In the genomic region with DNA sequence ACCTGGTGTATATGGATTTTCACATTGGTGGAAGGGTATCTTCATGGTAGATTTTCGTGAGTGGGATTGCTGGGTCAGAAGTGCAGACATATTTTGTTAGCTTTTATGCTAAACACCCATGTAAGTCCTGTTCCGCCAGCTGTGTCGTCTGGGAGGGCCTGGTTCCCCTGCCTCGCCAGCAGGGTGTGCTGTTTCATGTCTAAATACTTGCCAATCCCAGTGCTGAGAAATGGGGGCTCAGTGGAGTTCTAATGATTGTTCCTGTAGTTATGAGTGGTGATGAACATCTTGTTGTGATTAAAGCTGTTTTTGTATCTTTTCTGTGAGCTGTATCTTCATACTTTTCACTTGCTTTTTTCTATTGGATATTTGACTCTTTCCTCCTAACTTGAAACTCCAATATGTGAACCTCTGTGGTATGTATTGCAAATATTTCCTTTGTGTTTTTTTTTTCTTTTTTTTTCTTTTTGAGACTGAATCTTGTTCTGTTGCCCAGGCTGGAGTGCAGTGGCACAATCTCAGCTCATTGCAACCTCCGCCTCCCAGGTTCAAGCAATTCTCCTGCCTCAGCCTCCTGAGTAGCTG, we compare ENCODE assay signal across 8 cellular contexts. TPM values are rescaled to one million over a fixed set of nuclear protein-coding genes. Genes with fewer than 3 reads are reported as not detected.
A peak's percentile ranks its signal among the peaks of the same experiment; 100 is the strongest.
DNase-seq lines count a peak whose midpoint lies in the region; ATAC-seq, FAIRE-seq and TF ChIP-seq lines count a peak whose summit lies in the region.

No MANE protein-coding gene starts in this region.

- no peaks in the 10 kb centered on the region for H3K9me3 Mint-ChIP-seq in natural killer cell
- no peaks in the 10 kb centered on the region for H3K9me3 Mint-ChIP-seq in natural killer cell treated with Interleukin-12 subunit alpha and Interleukin-12 subunit beta and Interleukin-15 and Interleukin-18, amount 100 ng/mL, for 72 hours

- H3K27me3 Mint-ChIP-seq in natural killer cell (ENCODE audit: low read depth in 2 of 2), result no peaks in the 10 kb centered on the region
- H3K27me3 Mint-ChIP-seq in natural killer cell treated with Interleukin-12 subunit alpha and Interleukin-12 subunit beta and Interleukin-15 and Interleukin-18, amount 100 ng/mL, for 72 hours, result no peaks in the 10 kb centered on the region

- H3K4me3 Mint-ChIP-seq in natural killer cell, result no peak overlapping the region
- H3K4me3 Mint-ChIP-seq in natural killer cell treated with Interleukin-12 subunit alpha and Interleukin-12 subunit beta and Interleukin-15 and Interleukin-18, amount 100 ng/mL, for 72 hours, result no peak overlapping the region

- H4K20me1 ChIP-seq in PC-3 (ENCODE audit: low read length), result peaks cover 7% of the 10 kb centered on the region

- H3K9me2 ChIP-seq in PC-3 (replicated peaks; ENCODE audit: low read length), result no peaks in the 10 kb centered on the region

- ATAC-seq in natural killer cell, result peak; percentile 42 to 66 (median 54)
- no peak for ATAC-seq in natural killer cell treated with Interleukin-12 subunit alpha and Interleukin-12 subunit beta and Interleukin-15 and Interleukin-18, amount 100 ng/mL, for 72 hours
- ATAC-seq in PC-3, result peak; percentile 77
- no peak for ATAC-seq in HG02759 (IDR thresholded peaks at IDR 0.05; ENCODE audit: unreplicated experiment)

- H3K27ac Mint-ChIP-seq in natural killer cell, result no peak overlapping the region
- H3K27ac Mint-ChIP-seq in natural killer cell treated with Interleukin-12 subunit alpha and Interleukin-12 subunit beta and Interleukin-15 and Interleukin-18, amount 100 ng/mL, for 72 hours, result no peak overlapping the region

- DNase-seq in natural killer cell (no peak), PC-3 (peak; percentile 76), amniotic epithelial cell (ENCODE audit: low read depth) (peak; percentile 63), kidney (no peak), NOMO-1 treated with dmso at 0.1 percent for 144 hours (lab: John Stamatoyannopoulos, UW; ENCODE audit: unreplicated experiment) (no peak)
- DNase-seq in natural killer cell treated with Interleukin-12 subunit alpha and Interleukin-12 subunit beta and Interleukin-15 and Interleukin-18, amount 100 ng/mL, for 72 hours (ENCODE audit: low spot score), result no peak
- peak; percentile 64 for DNase-seq in stimulated activated CD8-positive, alpha-beta memory T cell treated with anti-CD3 and anti-CD28 coated beads, Interleukin-4, amount 100 ng/mL, for 48 hours

- H3K4me3 ChIP-seq in PC-3 (ENCODE audit: low read length) (peak overlapping the region; percentile 17; the same call in 1 of the 2 replicates), kidney (ENCODE audit: low read length in 2 of 2) (no peak overlapping the region)

- no peak for FAIRE-seq in kidney (lab: Jason Lieb, UNC)

- peak overlapping the region; percentile 99 for H3K4me2 ChIP-seq in PC-3 (ENCODE audit: low read length)

- no peaks in the 10 kb centered on the region for H3K36me3 Mint-ChIP-seq in natural killer cell
- H3K36me3 Mint-ChIP-seq in natural killer cell treated with Interleukin-12 subunit alpha and Interleukin-12 subunit beta and Interleukin-15 and Interleukin-18, amount 100 ng/mL, for 72 hours, result no peaks in the 10 kb centered on the region

- CTCF ChIA-PET in PC-3 (lab: Charles Lee), result interaction anchor here (0.8 to 2.1 kb wide), 6 partner anchors 15 to 89 kb away, joined by 3 to 21 read pairs (median 8); no protein-coding TSS in a partner anchor

- H3K9me3 ChIP-seq in PC-3 (ENCODE audit: low read length), result no peaks in the 10 kb centered on the region
- no peaks in the 10 kb centered on the region for H3K9me3 ChIP-seq in kidney (ENCODE audit: control insufficient read depth in 1 of 2, low read length in 2 of 2)

- no peaks in the 10 kb centered on the region for H3K27me3 ChIP-seq in PC-3 (ENCODE audit: low read length)

- POLR2A ChIA-PET in PC-3 (lab: Charles Lee; ENCODE audit: unreplicated experiment), result no interaction called here

- TF ChIP-seq CTCF in natural killer cell (IDR thresholded peaks at IDR 0.05) (peak; percentile 57), PC-3 (conservative IDR thresholded peaks at IDR 0.05; ENCODE audit: low read depth, low read length) (peak; percentile 97), kidney (IDR thresholded peaks at IDR 0.05; ENCODE audit: borderline replicate concordance, extremely low read depth, insufficient read depth) (peak; percentile 41)

- H3K9ac ChIP-seq in PC-3 (ENCODE audit: low read length) (peak overlapping the region; percentile 27), kidney (ENCODE audit: low read length in 2 of 2) (no peak overlapping the region)

- 0 out of 2 replicates have a peak overlapping the region, but pooled peaks have one; percentile 13 for H2AFZ ChIP-seq in PC-3 (ENCODE audit: low read length)

- H3K4me1 ChIP-seq in PC-3 (ENCODE audit: insufficient read depth, low read length) (peaks cover 20% of the 10 kb centered on the region), kidney (ENCODE audit: control insufficient read depth in 1 of 2, insufficient read depth in 1 of 2, low read depth in 1 of 2, low read length in 2 of 2) (peaks cover 0 to 3% of the 10 kb centered on the region in 2 donors)

- H3K79me2 ChIP-seq in PC-3 (ENCODE audit: low read length), result peaks cover 84% of the 10 kb centered on the region

- peaks cover 11% of the 10 kb centered on the region for H3F3A ChIP-seq in PC-3 (ENCODE audit: low read length, unreplicated experiment)

- H3K4me1 Mint-ChIP-seq in natural killer cell, result peaks cover 18 to 58% of the 10 kb centered on the region in 2 donors
- peaks cover 11 to 19% of the 10 kb centered on the region in 2 donors for H3K4me1 Mint-ChIP-seq in natural killer cell treated with Interleukin-12 subunit alpha and Interleukin-12 subunit beta and Interleukin-15 and Interleukin-18, amount 100 ng/mL, for 72 hours (ENCODE audit: low read depth in 2 of 2)

- no peaks in the 10 kb centered on the region for H3K36me3 ChIP-seq in PC-3 (ENCODE audit: low read depth, low read length)
- no peaks in the 10 kb centered on the region for H3K36me3 ChIP-seq in kidney (ENCODE audit: control insufficient read depth in 1 of 2, insufficient read depth in 2 of 2, low read length in 2 of 2)

- BruUV-seq in PC-3 (replicated peaks; lab: Mats Ljungman, UMichigan), result no TSS peak

- H3K27ac ChIP-seq in PC-3 (ENCODE audit: low read length), result peak overlapping the region; percentile 78
- no peak overlapping the region for H3K27ac ChIP-seq in kidney (ENCODE audit: low read depth in 2 of 2, low read length in 2 of 2)

- intact Hi-C loops in natural killer cell (cut with micrococcal nuclease) (no loop called here), PC-3 (cut with micrococcal nuclease) (loop anchor here (1.0 kb wide), 2 partner anchors 25 to 30 kb away; no protein-coding TSS in a partner anchor), kidney (cut with DNase I) (no loop called here)

RNA-seq across cellular contexts. Expression of a gene that starts 32.7 kb away (rescaled TPM):
- total RNA-seq in natural killer cell, result 10 to 100 TPM; 68.0 to 73.5 (median 68.1) TPM
- total RNA-seq in natural killer cell treated with Interleukin-12 subunit alpha and Interleukin-12 subunit beta and Interleukin-15 and Interleukin-18, amount 100 ng/mL, for 72 hours, result 10 to 100 TPM; 57.0 to 63.1 TPM
- total RNA-seq in PC-3 (2014; rRNA removed), result 19.8 and 31.6 TPM in 2 replicates
- 35.7 TPM for total RNA-seq in kidney
- 6.6 TPM for polyA plus RNA-seq in kidney (ENCODE audit: insufficient read depth, low read depth, low replicate concordance)

Comparison
In these comparisons a context has a peak if more than half of its experiments do, and no peak if none do; other contexts are left out.
1. ATAC-seq: peak in natural killer cell (3 of 3) and PC-3 (single experiment); none in natural killer cell treated with Interleukin-12 subunit alpha and Interleukin-12 subunit beta and Interleukin-15 and Interleukin-18, amount 100 ng/mL, for 72 hours (0 of 2) and HG02759 (single experiment).
2. DNase-seq: peak in PC-3 (single experiment), amniotic epithelial cell (single experiment) and stimulated activated CD8-positive, alpha-beta memory T cell treated with anti-CD3 and anti-CD28 coated beads, Interleukin-4, amount 100 ng/mL, for 48 hours (single experiment); none in natural killer cell (single experiment), natural killer cell treated with Interleukin-12 subunit alpha and Interleukin-12 subunit beta and Interleukin-15 and Interleukin-18, amount 100 ng/mL, for 72 hours (single experiment), kidney (single experiment) and NOMO-1 treated with dmso at 0.1 percent for 144 hours (single experiment).
3. CTCF ChIP-seq: peak in every context shown above with its lines; median percentile 97 in PC-3; 57 in natural killer cell; 41 in kidney.